ENCODE assay signal across 20 cellular contexts in the genomic region with DNA sequence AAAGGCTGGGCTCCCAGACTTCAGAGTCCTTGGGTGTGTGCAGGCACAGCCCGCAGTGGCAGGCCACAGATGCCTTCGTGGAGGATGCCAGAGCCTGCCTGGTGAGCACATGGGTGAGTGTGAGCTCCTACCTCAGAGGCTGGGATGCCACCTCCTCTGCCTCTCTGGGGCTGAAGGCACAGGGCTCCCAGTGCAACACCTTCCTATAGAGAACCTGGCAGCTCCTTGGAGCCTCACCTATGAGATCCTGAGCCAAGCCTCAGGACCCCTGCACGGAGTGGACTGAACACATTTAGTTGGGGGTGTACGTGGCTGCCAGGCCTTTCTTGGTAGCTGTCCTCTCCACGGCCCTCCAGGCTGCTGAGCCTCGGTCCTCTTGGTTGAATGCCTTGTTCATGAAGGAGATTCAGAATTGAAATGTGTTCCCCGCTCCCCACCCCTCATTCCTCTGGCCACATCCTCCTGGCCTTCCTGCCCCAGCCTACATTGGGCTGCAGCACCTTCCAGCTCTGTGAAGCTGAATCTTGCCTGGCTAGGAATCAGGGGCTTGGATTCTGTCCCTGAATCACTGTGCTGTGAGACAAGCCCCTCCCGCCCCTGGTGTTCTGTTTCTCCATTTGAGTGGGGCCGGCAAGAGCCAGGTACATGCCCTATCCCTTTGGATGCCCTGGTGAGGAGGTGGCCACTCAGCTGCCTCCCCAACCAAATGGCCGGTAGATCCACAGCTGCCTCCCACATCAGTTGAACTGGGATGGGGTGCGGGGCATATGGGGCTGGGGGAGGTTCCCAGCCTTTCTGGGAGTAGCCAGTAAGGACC.
"Had no signal": no experiment of that assay in that cellular context is flagged by ENCODE, and none has a peak within 500 bp of the region (broad histone marks: within the 10 kb centered on the region; RNA-seq: fewer than 3 reads in every experiment).

No MANE protein-coding gene starts in this region.

- H3K9me3 ChIP-seq: uterus had no signal

- H3K4me1 Mint-ChIP-seq: activated naive CD4-positive, alpha-beta T cell treated with anti-CD3 and anti-CD28 coated beads, Interleukin-2, amount 50 U/mL, for 24 hours; immature natural killer cell; nephron had no signal

- H3K27me3 ChIP-seq: ascending aorta, esophagus squamous epithelium, tibial nerve, uterus had no signal

- H3K36me3 ChIP-seq: ascending aorta, uterus had no signal

- H3K27ac ChIP-seq: ascending aorta, esophagus squamous epithelium, psoas muscle, tibial nerve, uterus had no signal

- H3K27ac Mint-ChIP-seq: immature natural killer cell; nephron; stimulated activated naive CD8-positive, alpha-beta T cell treated with anti-CD3 and anti-CD28 coated beads, Interleukin-15, Interleukin-2, amounts not matched to agents 100 ng/mL and 50 ng/mL, for 24 hours had no signal

- H3K4me3 Mint-ChIP-seq: activated naive CD4-positive, alpha-beta T cell treated with anti-CD3 and anti-CD28 coated beads, Interleukin-2, amount 50 U/mL, for 24 hours; immature natural killer cell; nephron; stimulated activated naive CD8-positive, alpha-beta T cell treated with anti-CD3 and anti-CD28 coated beads, Interleukin-15, Interleukin-2, amounts not matched to agents 100 ng/mL and 50 ng/mL, for 24 hours had no signal

- ATAC-seq: psoas muscle had no signal

- H3K4me1 ChIP-seq: ascending aorta, esophagus squamous epithelium, psoas muscle, tibial nerve, uterus had no signal

- DNase-seq: activated CD4-positive, alpha-beta T cell treated with anti-CD3 and anti-CD28 coated beads, Interleukin-2, amount 50 U/mL, for 1 hour; activated CD4-positive, CD25-positive, alpha-beta regulatory T cell treated with anti-CD3 and anti-CD28 coated beads, Interleukin-2, amount 50 U/mL, for 72 hours; activated CD8-positive, alpha-beta memory T cell treated with anti-CD3 and anti-CD28 coated beads, Interleukin-2, amount 50 U/mL, for 48 hours; activated effector memory CD4-positive, alpha-beta T cell treated with anti-CD3 and anti-CD28 coated beads, Interleukin-2, amount 50 U/mL, for 16 hours; activated T-cell treated with anti-CD3 and anti-CD28 coated beads, Interleukin-2, amount 50 U/mL, for 48 hours; cortex of kidney; effector CD4-positive, alpha-beta T cell; esophagus squamous epithelium; immature natural killer cell; kidney glomerular epithelial cell; psoas muscle; right cardiac atrium; T1000; uterus had no signal

- H3K27me3 Mint-ChIP-seq: activated naive CD4-positive, alpha-beta T cell treated with anti-CD3 and anti-CD28 coated beads, Interleukin-2, amount 50 U/mL, for 24 hours; stimulated activated naive CD8-positive, alpha-beta T cell treated with anti-CD3 and anti-CD28 coated beads, Interleukin-15, Interleukin-2, amounts not matched to agents 100 ng/mL and 50 ng/mL, for 24 hours had no signal

- FAIRE-seq: endothelial cell of umbilical vein had no signal

- H3K4me3 ChIP-seq: ascending aorta, esophagus squamous epithelium, psoas muscle, tibial nerve, uterus had no signal

- H3K9me3 Mint-ChIP-seq: activated naive CD4-positive, alpha-beta T cell treated with anti-CD3 and anti-CD28 coated beads, Interleukin-2, amount 50 U/mL, for 24 hours had no signal
